Comparison of ENCODE assay signal across 1 cellular context in genomic region chr2:239034561-239035341, GRCh38.
TF ChIP-seq lines count a peak whose summit lies in the region.

No MANE protein-coding gene starts in this region.

TF ChIP-seq in SK-N-SH treated with all-trans-retinoic acid at 6 μM for 48 hours, 23 proteins besides CTCF, POLR2A, EP300 and RAD21 (continued from another document):
- TF ChIP-seq TSHZ2 (CRISPR knock-in tag; IDR thresholded peaks at IDR 0.05) (no peak), PPARA (CRISPR knock-in tag; IDR thresholded peaks at IDR 0.05; ENCODE audit: borderline replicate concordance) (no peak), TOX (CRISPR knock-in tag; IDR thresholded peaks at IDR 0.05; ENCODE audit: borderline replicate concordance) (no peak), ZFP30 (CRISPR knock-in tag; IDR thresholded peaks at IDR 0.05) (no peak), ARNTL (CRISPR knock-in tag; IDR thresholded peaks at IDR 0.05; ENCODE audit: borderline replicate concordance, low read depth) (no peak), ISL1 (CRISPR knock-in tag; IDR thresholded peaks at IDR 0.05) (no peak)
TF ChIP-seq in SK-N-SH treated with all-trans-retinoic acid at 6 μM for 48 hours: peak in this region for 0.
